Comparison of ENCODE assay signal across 11 cellular contexts in genomic region chr9:5841771-5842339, GRCh38. TPM values are rescaled to one million over a fixed set of nuclear protein-coding genes. Genes with fewer than 3 reads are reported as not detected.
DNase-seq lines count a peak whose midpoint lies in the region; ATAC-seq and TF ChIP-seq lines count a peak whose summit lies in the region.
"Not testable (repeated sequence)": the region's sequence is repeated elsewhere in the genome, so short reads cannot be mapped to it uniquely, and the experiment has no call there.
"Had no signal": no experiment of that assay in that cellular context is flagged by ENCODE, and none has a peak within 500 bp of the region (broad histone marks: within the 10 kb centered on the region; RNA-seq: fewer than 3 reads in every experiment).

No MANE protein-coding gene starts in this region.

- peaks cover 36% of the 10 kb centered on the region for H3K4me1 Mint-ChIP-seq in WTC11
- peaks cover 72% of the 10 kb centered on the region for H3K4me1 Mint-ChIP-seq in stimulated activated naive CD8-positive, alpha-beta T cell treated with anti-CD3 and anti-CD28 coated beads, Interleukin-15, Interleukin-2, amounts not matched to agents 100 ng/mL and 50 ng/mL, for 24 hours (ENCODE audit: low read depth)

- H3K27me3 Mint-ChIP-seq in WTC11 (ENCODE audit: low read depth), result not testable (repeated sequence)
- peaks cover 10% of the 10 kb centered on the region for H3K27me3 Mint-ChIP-seq in stimulated activated naive CD8-positive, alpha-beta T cell treated with anti-CD3 and anti-CD28 coated beads, Interleukin-15, Interleukin-2, amounts not matched to agents 100 ng/mL and 50 ng/mL, for 24 hours

- TF ChIP-seq CTCF in WTC11 (IDR thresholded peaks at IDR 0.05), result not testable (repeated sequence)

- DNase-seq in DMS53 (lab: John Stamatoyannopoulos, UW) (peak; percentile 26), M059J (ENCODE audit: low read depth) (peak; percentile 22), erythroblast (lab: John Stamatoyannopoulos, UW) (peak; percentile 18 to 26)
- DNase-seq in WTC11 (ENCODE audit: low spot score), result not testable (repeated sequence)
- DNase-seq in activated CD8-positive, alpha-beta memory T cell treated with anti-CD3 and anti-CD28 coated beads, Interleukin-2, amount 50 U/mL, for 4 hours, result peak; percentile 56
- DNase-seq in activated naive CD4-positive, alpha-beta T cell (lab: John Stamatoyannopoulos, UW), result peak in 3 of 4 experiments; percentile 10 to 47 (median 43)
- DNase-seq in stimulated activated CD4-positive, alpha-beta T cell treated with anti-CD3 and anti-CD28 coated beads, Interleukin-2, amount 100 ng/mL, for 48 hours, result peak; percentile 28 to 49

- ATAC-seq in WTC11, result not testable (repeated sequence)

- H3K36me3 Mint-ChIP-seq in WTC11; stimulated activated naive CD8-positive, alpha-beta T cell treated with anti-CD3 and anti-CD28 coated beads, Interleukin-15, Interleukin-2, amounts not matched to agents 100 ng/mL and 50 ng/mL, for 24 hours (ENCODE audit: low read depth): not testable (repeated sequence)

- POLR2A ChIA-PET in WTC11 (lab: Charles Lee), result interaction anchor here (0.6 kb wide), 1 partner anchor 371 kb away, joined by 4 read pairs; no protein-coding TSS in a partner anchor

- H3K4me3 Mint-ChIP-seq in WTC11, result not testable (repeated sequence)
- H3K4me3 Mint-ChIP-seq in stimulated activated naive CD8-positive, alpha-beta T cell treated with anti-CD3 and anti-CD28 coated beads, Interleukin-15, Interleukin-2, amounts not matched to agents 100 ng/mL and 50 ng/mL, for 24 hours, result peak overlapping the region; percentile 67

- TF ChIP-seq POLR2A in erythroblast (IDR thresholded peaks at IDR 0.05; ENCODE audit: low read length), result not testable (repeated sequence)

- peaks cover 10% of the 10 kb centered on the region for H3K9me3 Mint-ChIP-seq in WTC11
- not testable (repeated sequence) for H3K9me3 Mint-ChIP-seq in stimulated activated naive CD8-positive, alpha-beta T cell treated with anti-CD3 and anti-CD28 coated beads, Interleukin-15, Interleukin-2, amounts not matched to agents 100 ng/mL and 50 ng/mL, for 24 hours

- not testable (repeated sequence) for H3K27ac Mint-ChIP-seq in WTC11
- peak overlapping the region; percentile 66 for H3K27ac Mint-ChIP-seq in stimulated activated naive CD8-positive, alpha-beta T cell treated with anti-CD3 and anti-CD28 coated beads, Interleukin-15, Interleukin-2, amounts not matched to agents 100 ng/mL and 50 ng/mL, for 24 hours

- CTCF ChIA-PET in WTC11 (lab: Charles Lee), result interaction anchor here (0.5 to 0.6 kb wide), 2 partner anchors 24 to 911 kb away, joined by 3 to 5 read pairs; no protein-coding TSS in a partner anchor

TF ChIP-seq in WTC11, 78 proteins besides CTCF, POLR2A, EP300 and RAD21:
- peak; percentile 54 for TF ChIP-seq NFYB (CRISPR knock-in tag; conservative IDR thresholded peaks at IDR 0.05; ENCODE audit: low read depth)

RNA-seq across cellular contexts. Expression of gene ERMP1, which starts 8.9 kb away (rescaled TPM):
- 5.9 and 14.2 TPM in 2 replicates for total RNA-seq in M059J (2014; rRNA removed; shearing (Covaris generic))
- total RNA-seq in WTC11 (2021), result 25.4 to 28.8 TPM (median 28.8 TPM) in 3 replicates

RNA-seq across cellular contexts. Expression of gene MLANA, which starts 48.8 kb away (rescaled TPM):
- total RNA-seq in M059J (2014; rRNA removed; shearing (Covaris generic)), result not detected in 2 replicates
- total RNA-seq in WTC11 (2021), result not detected in 3 replicates
- total RNA-seq: body of pancreas, esophagus squamous epithelium, HFFc6 had no signal
